Comparison of ENCODE assay signal across 25 cellular contexts in the genomic region with DNA sequence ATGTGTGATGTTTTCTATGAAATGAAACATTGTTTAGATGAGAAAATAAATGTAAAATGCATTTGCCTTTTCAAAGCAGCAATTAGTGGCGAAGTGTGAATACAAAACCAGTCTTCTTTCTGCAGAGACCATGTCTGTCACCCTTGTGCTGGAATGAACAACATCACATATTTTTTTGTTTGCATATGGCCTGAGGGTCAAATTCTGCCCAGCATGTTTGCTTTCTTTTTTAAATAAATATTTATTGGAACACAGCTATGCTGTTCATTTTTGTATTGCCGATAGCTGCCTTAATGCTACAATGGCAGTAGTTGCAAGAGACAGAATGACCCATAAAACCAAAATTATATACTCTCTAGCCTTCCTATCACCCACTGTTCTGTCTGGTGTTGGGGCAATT.
A peak's percentile ranks its signal among the peaks of the same experiment; 100 is the strongest.
DNase-seq lines count a peak whose midpoint lies in the region; ATAC-seq and TF ChIP-seq lines count a peak whose summit lies in the region.
"Had no signal": no experiment of that assay in that cellular context is flagged by ENCODE, and none has a peak within 500 bp of the region (broad histone marks: within the 10 kb centered on the region; RNA-seq: fewer than 3 reads in every experiment).

No MANE protein-coding gene starts in this region.

- H3K4me2 ChIP-seq in GM23338: peak overlapping the region; percentile 42; the same call in 1 of the 2 replicates
- H3K4me2 ChIP-seq: BLaER1 treated with 17β-estradiol and CSF1 and Interleukin-3, amounts not matched to agents 10 nM and 100 nM had no signal

- H3K36me3 Mint-ChIP-seq in GM23338 (ENCODE audit: low read depth): peaks cover 18% of the 10 kb centered on the region; the same call in 2 of the 3 replicates
- H3K36me3 Mint-ChIP-seq: CD14-positive monocyte; CD4-positive, CD25-positive, alpha-beta regulatory T cell; CD8-positive, alpha-beta memory T cell had no signal

- ATAC-seq in GM23338 (no peak), HG03039 (IDR thresholded peaks at IDR 0.05; ENCODE audit: unreplicated experiment) (no peak), GM19023 (IDR thresholded peaks at IDR 0.05; ENCODE audit: unreplicated experiment) (no peak)
- ATAC-seq: GM12878 had no signal

- H3K4me3 ChIP-seq in GM23338: no peak overlapping the region
- H3K4me3 ChIP-seq in iPS-20b (ENCODE audit: low read length): peak overlapping the region; percentile 33; the same call in 1 of the 2 replicates
- H3K4me3 ChIP-seq: BLaER1 treated with 17β-estradiol and CSF1 and Interleukin-3, amounts not matched to agents 10 nM and 100 nM; GM12878 had no signal

- H3K79me2 ChIP-seq in GM23338 (replicated peaks; ENCODE audit: insufficient read depth): peaks cover 6% of the 10 kb centered on the region; the same call in 1 of the 2 replicates

- peaks cover 16% of the 10 kb centered on the region for H3K4me1 Mint-ChIP-seq in GM23338
- H3K4me1 Mint-ChIP-seq: B cell, CD14-positive monocyte had no signal

- H2AFZ ChIP-seq in GM23338: no peak overlapping the region

- H3K4me1 ChIP-seq in GM23338 (ENCODE audit: insufficient read depth): peaks cover 11% of the 10 kb centered on the region
- peaks cover 8% of the 10 kb centered on the region for H3K4me1 ChIP-seq in iPS-20b (ENCODE audit: insufficient read depth, low read length)
- H3K4me1 ChIP-seq: BLaER1 treated with 17β-estradiol and CSF1 and Interleukin-3, amounts not matched to agents 10 nM and 100 nM had no signal

- no peak overlapping the region for H3K4me3 Mint-ChIP-seq in GM23338
- H3K4me3 Mint-ChIP-seq: B cell; CD14-positive monocyte; CD4-positive, CD25-positive, alpha-beta regulatory T cell; CD8-positive, alpha-beta memory T cell had no signal

- DNase-seq in GM23338 (ENCODE audit: low spot score): no peak
- DNase-seq in erythroblast (lab: John Stamatoyannopoulos, UW): no peak
- DNase-seq: 8988T; ACHN; AML-193; CD4-positive, alpha-beta memory T cell; CD4-positive, CD25-positive, alpha-beta regulatory T cell; CD8-positive, alpha-beta memory T cell; COR-L47; DMS 273 treated with DMSO at 0.1 percent for 48 hours; DMS153; DMS53; DMS79; DND-41; EL; GDM1 had no signal

- H3K9me3 Mint-ChIP-seq in GM23338: peaks cover 50% of the 10 kb centered on the region

- peak overlapping the region; percentile 27; the same call in 1 of the 2 replicates for H3K9ac ChIP-seq in iPS-20b (ENCODE audit: low read depth, low read length)
- H3K9ac ChIP-seq: BLaER1 treated with 17β-estradiol and CSF1 and Interleukin-3, amounts not matched to agents 10 nM and 100 nM had no signal

- H3K27ac ChIP-seq in C4-2B (peak overlapping the region; percentile 40), GM23338 (ENCODE audit: low read depth) (no peak overlapping the region), VCaP (peak overlapping the region; percentile 82), iPS-20b (ENCODE audit: low read length) (no peak overlapping the region)
- H3K27ac ChIP-seq: BLaER1 treated with 17β-estradiol and CSF1 and Interleukin-3, amounts not matched to agents 10 nM and 100 nM had no signal

- H3F3A ChIP-seq in GM23338 (replicated peaks; ENCODE audit: low read depth): no peaks in the 10 kb centered on the region

- H3K36me3 ChIP-seq in GM23338 (ENCODE audit: insufficient read depth) (no peaks in the 10 kb centered on the region), iPS-20b (ENCODE audit: insufficient read depth, low read depth, low read length) (no peaks in the 10 kb centered on the region)
- H3K36me3 ChIP-seq: BLaER1 treated with 17β-estradiol and CSF1 and Interleukin-3, amounts not matched to agents 10 nM and 100 nM had no signal

- H3K27ac Mint-ChIP-seq in GM23338: 0 out of 2 replicates have a peak overlapping the region, but pooled peaks have one; percentile 41
- H3K27ac Mint-ChIP-seq: B cell; CD14-positive monocyte; CD4-positive, alpha-beta memory T cell; CD4-positive, CD25-positive, alpha-beta regulatory T cell; CD8-positive, alpha-beta memory T cell had no signal

- no peaks in the 10 kb centered on the region for H3K9me2 ChIP-seq in GM23338 (ENCODE audit: insufficient read depth)

- H3K27me3 ChIP-seq in GM23338 (ENCODE audit: insufficient read depth) (no peaks in the 10 kb centered on the region), iPS-20b (ENCODE audit: insufficient read depth, low read length) (no peaks in the 10 kb centered on the region)
- H3K27me3 ChIP-seq: BLaER1 treated with 17β-estradiol and CSF1 and Interleukin-3, amounts not matched to agents 10 nM and 100 nM had no signal

- H4K20me1 ChIP-seq in GM23338 (replicated peaks; ENCODE audit: insufficient read depth): no peaks in the 10 kb centered on the region
- H4K20me1 ChIP-seq: BLaER1 treated with 17β-estradiol and CSF1 and Interleukin-3, amounts not matched to agents 10 nM and 100 nM had no signal

- H3K9me3 ChIP-seq in iPS-20b (ENCODE audit: insufficient read depth, low read depth, low read length): peaks cover 2% of the 10 kb centered on the region

- TF ChIP-seq POLR2A in erythroblast (IDR thresholded peaks at IDR 0.05; ENCODE audit: low read length): no peak

- peaks cover 3% of the 10 kb centered on the region for H3K27me3 Mint-ChIP-seq in GM23338 (ENCODE audit: insufficient read depth, low read depth, poor library complexity)
- H3K27me3 Mint-ChIP-seq: B cell; CD4-positive, alpha-beta memory T cell; CD4-positive, CD25-positive, alpha-beta regulatory T cell; CD8-positive, alpha-beta memory T cell had no signal

- TF ChIP-seq CTCF in C4-2B (conservative IDR thresholded peaks at IDR 0.05): no peak
- no peak for TF ChIP-seq CTCF in GM23338 (conservative IDR thresholded peaks at IDR 0.05; ENCODE audit: low read depth in 2 of 2)
- no peak for TF ChIP-seq CTCF in VCaP (conservative IDR thresholded peaks at IDR 0.05)

TF ChIP-seq in GM23338, 12 proteins besides CTCF, POLR2A, EP300 and RAD21 (continues in another document):
- TF ChIP-seq ZNF331 (CRISPR knock-in tag; IDR thresholded peaks at IDR 0.05; ENCODE audit: low read depth): no peak
- TF ChIP-seq POLR2AphosphoS5 (IDR thresholded peaks at IDR 0.05; ENCODE audit: low read depth): no peak
- TF ChIP-seq STAT1 (IDR thresholded peaks at IDR 0.05; ENCODE audit: unreplicated experiment): no peak
- TF ChIP-seq JUNB (IDR thresholded peaks at IDR 0.05; ENCODE audit: unreplicated experiment): no peak
- no peak for TF ChIP-seq ZNF114 (CRISPR knock-in tag; IDR thresholded peaks at IDR 0.05)
- TF ChIP-seq, protein P1, sequence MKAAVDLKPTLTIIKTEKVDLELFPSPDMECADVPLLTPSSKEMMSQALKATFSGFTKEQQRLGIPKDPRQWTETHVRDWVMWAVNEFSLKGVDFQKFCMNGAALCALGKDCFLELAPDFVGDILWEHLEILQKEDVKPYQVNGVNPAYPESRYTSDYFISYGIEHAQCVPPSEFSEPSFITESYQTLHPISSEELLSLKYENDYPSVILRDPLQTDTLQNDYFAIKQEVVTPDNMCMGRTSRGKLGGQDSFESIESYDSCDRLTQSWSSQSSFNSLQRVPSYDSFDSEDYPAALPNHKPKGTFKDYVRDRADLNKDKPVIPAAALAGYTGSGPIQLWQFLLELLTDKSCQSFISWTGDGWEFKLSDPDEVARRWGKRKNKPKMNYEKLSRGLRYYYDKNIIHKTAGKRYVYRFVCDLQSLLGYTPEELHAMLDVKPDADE (IDR thresholded peaks at IDR 0.05): no peak
- TF ChIP-seq EZH2phosphoT487 (IDR thresholded peaks at IDR 0.05; ENCODE audit: unreplicated experiment): no peak
- TF ChIP-seq, protein P2, sequence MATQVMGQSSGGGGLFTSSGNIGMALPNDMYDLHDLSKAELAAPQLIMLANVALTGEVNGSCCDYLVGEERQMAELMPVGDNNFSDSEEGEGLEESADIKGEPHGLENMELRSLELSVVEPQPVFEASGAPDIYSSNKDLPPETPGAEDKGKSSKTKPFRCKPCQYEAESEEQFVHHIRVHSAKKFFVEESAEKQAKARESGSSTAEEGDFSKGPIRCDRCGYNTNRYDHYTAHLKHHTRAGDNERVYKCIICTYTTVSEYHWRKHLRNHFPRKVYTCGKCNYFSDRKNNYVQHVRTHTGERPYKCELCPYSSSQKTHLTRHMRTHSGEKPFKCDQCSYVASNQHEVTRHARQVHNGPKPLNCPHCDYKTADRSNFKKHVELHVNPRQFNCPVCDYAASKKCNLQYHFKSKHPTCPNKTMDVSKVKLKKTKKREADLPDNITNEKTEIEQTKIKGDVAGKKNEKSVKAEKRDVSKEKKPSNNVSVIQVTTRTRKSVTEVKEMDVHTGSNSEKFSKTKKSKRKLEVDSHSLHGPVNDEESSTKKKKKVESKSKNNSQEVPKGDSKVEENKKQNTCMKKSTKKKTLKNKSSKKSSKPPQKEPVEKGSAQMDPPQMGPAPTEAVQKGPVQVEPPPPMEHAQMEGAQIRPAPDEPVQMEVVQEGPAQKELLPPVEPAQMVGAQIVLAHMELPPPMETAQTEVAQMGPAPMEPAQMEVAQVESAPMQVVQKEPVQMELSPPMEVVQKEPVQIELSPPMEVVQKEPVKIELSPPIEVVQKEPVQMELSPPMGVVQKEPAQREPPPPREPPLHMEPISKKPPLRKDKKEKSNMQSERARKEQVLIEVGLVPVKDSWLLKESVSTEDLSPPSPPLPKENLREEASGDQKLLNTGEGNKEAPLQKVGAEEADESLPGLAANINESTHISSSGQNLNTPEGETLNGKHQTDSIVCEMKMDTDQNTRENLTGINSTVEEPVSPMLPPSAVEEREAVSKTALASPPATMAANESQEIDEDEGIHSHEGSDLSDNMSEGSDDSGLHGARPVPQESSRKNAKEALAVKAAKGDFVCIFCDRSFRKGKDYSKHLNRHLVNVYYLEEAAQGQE (IDR thresholded peaks at IDR 0.05; ENCODE audit: unreplicated experiment): no peak
- TF ChIP-seq CREB1 (CRISPR knock-in tag; IDR thresholded peaks at IDR 0.05; ENCODE audit: low read depth): no peak

Comparison
In these comparisons a context has a peak if more than half of its experiments do, and no peak if none do; other contexts are left out.
1. H3K27ac ChIP-seq: peak in C4-2B (single experiment) and VCaP (single experiment); none in GM23338 (single experiment) and iPS-20b (single experiment).